Comparison of ENCODE assay signal across 8 cellular contexts in the genomic region with DNA sequence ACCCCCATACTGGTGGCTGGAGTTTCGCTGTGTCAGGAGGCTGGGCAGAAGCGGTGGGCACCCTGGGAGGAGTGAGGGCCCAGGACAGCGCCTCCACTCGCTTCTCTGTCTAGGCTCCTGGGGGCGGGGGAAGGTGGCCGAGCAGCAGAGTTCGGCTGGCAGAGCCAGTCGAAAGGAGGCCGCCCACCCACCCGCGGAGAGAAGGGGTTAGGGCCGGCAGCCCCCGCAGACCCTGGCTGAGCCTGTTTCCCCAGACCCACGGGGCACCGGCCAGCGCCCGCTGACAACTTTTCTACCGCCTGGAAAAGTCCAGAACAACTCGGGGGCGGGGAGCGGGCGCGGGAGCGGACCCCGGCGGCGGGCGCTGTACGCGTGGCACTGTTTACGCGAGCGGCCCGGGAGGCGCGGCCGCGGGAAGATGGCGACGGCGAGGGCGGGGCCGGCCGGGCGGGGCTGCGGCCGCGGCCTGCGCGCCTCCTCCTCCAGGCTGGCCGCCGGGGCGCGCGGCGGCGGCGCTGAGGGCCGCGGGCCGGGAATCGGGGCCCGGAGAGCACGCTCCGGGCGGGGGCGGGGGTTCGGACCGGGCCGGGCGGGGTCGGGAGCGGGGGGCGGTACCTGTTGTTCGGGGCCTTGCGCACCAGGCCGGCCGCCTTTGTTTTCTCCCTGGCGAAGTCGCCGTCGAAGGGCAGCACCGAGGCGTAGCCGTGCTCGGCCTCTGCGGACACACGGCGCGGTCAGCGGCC. TPM values are rescaled to one million over a fixed set of nuclear protein-coding genes. Genes with fewer than 3 reads are reported as not detected.
DNase-seq lines count a peak whose midpoint lies in the region; ATAC-seq lines count a peak whose summit lies in the region.

No MANE protein-coding gene starts in this region.

- DNase-seq in AG08395 (ENCODE audit: low spot score) (peak; percentile 60), LHCN-M2 (ENCODE audit: low read depth) (peak; percentile 37), activated T-cell treated with anti-CD3 and anti-CD28 coated beads for 48 hours (ENCODE audit: low read depth) (peak; percentile 63), myocyte (ENCODE audit: low read depth) (peak; percentile 51)

- peak overlapping the region; percentile 63 for H3K27ac ChIP-seq in temporal lobe (ENCODE audit: low read depth, low read length)

- ATAC-seq in GM18907 (IDR thresholded peaks at IDR 0.05; ENCODE audit: unreplicated experiment), result peak; percentile 31
- peak; percentile 14 for ATAC-seq in esophagus mucosa
- ATAC-seq in HG03460 (IDR thresholded peaks at IDR 0.05; ENCODE audit: unreplicated experiment), result no peak

RNA-seq across cellular contexts. Expression of a gene that starts 0.6 kb away (rescaled TPM):
- total RNA-seq in LHCN-M2 (2014; rRNA removed), result 45.3 and 48.7 TPM in 2 replicates
- 49.1 TPM for polyA plus RNA-seq in LHCN-M2 (2012)
- total RNA-seq in esophagus mucosa, result 21.1 TPM
- 39.3 and 56.4 TPM in 2 replicates for total RNA-seq in myocyte
- 62.3 TPM for polyA plus RNA-seq in myocyte (2012)
- 17.0 TPM for total RNA-seq in temporal lobe

RNA-seq across cellular contexts. Expression of a gene that starts 19.4 kb away (rescaled TPM):
- total RNA-seq in LHCN-M2 (2014; rRNA removed) (16.1 and 23.0 TPM in 2 replicates), esophagus mucosa (5.7 TPM), myocyte (12.5 and 13.1 TPM in 2 replicates), temporal lobe (27.0 TPM)
- 3.3 TPM for polyA plus RNA-seq in LHCN-M2 (2012)
- 4.2 TPM for polyA plus RNA-seq in myocyte (2012)

RNA-seq across cellular contexts. Expression of a gene that starts 19.4 kb away (rescaled TPM):
- total RNA-seq in LHCN-M2 (2014; rRNA removed), result 1.9 and 2.1 TPM in 2 replicates
- polyA plus RNA-seq in LHCN-M2 (2012), result 0.95 TPM
- 1.1 TPM for total RNA-seq in esophagus mucosa
- 5.5 and 7.8 TPM in 2 replicates for total RNA-seq in myocyte
- polyA plus RNA-seq in myocyte (2012), result 4.1 TPM
- 5.2 TPM for total RNA-seq in temporal lobe
